Comparison of ENCODE assay signal across 22 cellular contexts in the genomic region with DNA sequence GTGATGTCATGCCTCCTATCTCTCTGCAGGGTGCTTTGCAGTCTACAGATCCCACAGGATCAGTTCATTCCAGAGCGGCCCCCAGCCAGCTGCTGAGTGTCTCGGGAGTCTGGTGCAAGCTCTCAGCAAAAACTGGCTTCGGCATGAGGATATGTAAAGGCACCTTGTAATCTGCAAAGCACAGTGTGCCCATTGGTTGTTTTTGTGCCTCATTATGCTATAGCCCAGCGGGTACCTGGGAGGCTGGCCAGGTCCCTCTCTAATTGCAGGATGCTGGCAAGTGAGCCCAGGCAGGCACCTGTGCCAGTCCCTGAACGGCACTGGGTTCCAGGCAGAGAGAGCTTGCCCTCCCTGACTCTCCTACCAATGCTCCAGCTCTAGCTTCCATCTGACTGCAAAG.
DNase-seq lines count a peak whose midpoint lies in the region; ATAC-seq and TF ChIP-seq lines count a peak whose summit lies in the region.
"Had no signal": no experiment of that assay in that cellular context is flagged by ENCODE, and none has a peak within 500 bp of the region (broad histone marks: within the 10 kb centered on the region; RNA-seq: fewer than 3 reads in every experiment).

No MANE protein-coding gene starts in this region.

- no peak overlapping the region for H3K9ac ChIP-seq in colonic mucosa (ENCODE audit: low read depth in 2 of 2, low read length in 2 of 2)
- H3K9ac ChIP-seq: parathyroid adenoma had no signal

- TF ChIP-seq CTCF in endothelial cell (IDR thresholded peaks at IDR 0.05; ENCODE audit: unreplicated experiment) (no peak), colonic mucosa (IDR thresholded peaks at IDR 0.05) (no peak)

- peaks cover 18% of the 10 kb centered on the region for H3K4me1 Mint-ChIP-seq in endothelial cell (ENCODE audit: unreplicated experiment)
- H3K4me1 Mint-ChIP-seq: activated CD4-positive, alpha-beta T cell treated with anti-CD3 and anti-CD28 coated beads, Interleukin-2, amount 10 ng/mL, durations not matched to agents 24 days and 14 days; memory B cell; T-cell had no signal

- no peaks in the 10 kb centered on the region for H3K36me3 Mint-ChIP-seq in endothelial cell (ENCODE audit: low read depth, unreplicated experiment)
- H3K36me3 Mint-ChIP-seq: CD8-positive, alpha-beta T cell; memory B cell; naive thymus-derived CD4-positive, alpha-beta T cell; T-cell had no signal

- peak overlapping the region; percentile 84 for H3K27ac ChIP-seq in layer of hippocampus (ENCODE audit: low read depth, low read length)
- H3K27ac ChIP-seq in colonic mucosa = no peak overlapping the region
- H3K27ac ChIP-seq: breast epithelium, gastrocnemius medialis, parathyroid adenoma had no signal

- peak; percentile 97 for DNase-seq in NCI-H1092 treated with DMSO at 0.1 percent for 48 hours (lab: John Stamatoyannopoulos, UW)
- peak; percentile 59 for DNase-seq in NCI-H2107 (lab: John Stamatoyannopoulos, UW)
- DNase-seq in NCI-H82 (lab: John Stamatoyannopoulos, UW) = peak; percentile 86
- no peak for DNase-seq in endothelial cell (ENCODE audit: low spot score)
- no peak for DNase-seq in colonic mucosa
- DNase-seq: activated CD4-positive, alpha-beta T cell treated with anti-CD3 and anti-CD28 coated beads, Interleukin-2, amount 10 ng/mL, durations not matched to agents 24 days and 14 days; CD8-positive, alpha-beta T cell; gastrocnemius medialis; naive thymus-derived CD4-positive, alpha-beta T cell; NCI-H187 treated with DMSO at 0.1 percent for 48 hours; SHP77; stimulated activated naive CD8-positive, alpha-beta T cell treated with anti-CD3 and anti-CD28 coated beads, Interleukin-15, Interleukin-2, amounts not matched to agents 100 U/mL and 50 U/mL, for 24 hours; T-cell; trophoblast cell had no signal

- no peaks in the 10 kb centered on the region for H3K4me1 ChIP-seq in colonic mucosa
- H3K4me1 ChIP-seq: breast epithelium, gastrocnemius medialis, parathyroid adenoma had no signal

- no peak for ATAC-seq in HG02981 (IDR thresholded peaks at IDR 0.05; ENCODE audit: unreplicated experiment)
- no peak for ATAC-seq in HG03342 (IDR thresholded peaks at IDR 0.05; ENCODE audit: unreplicated experiment)
- ATAC-seq: CD8-positive, alpha-beta T cell; esophagus mucosa; gastrocnemius medialis; naive thymus-derived CD4-positive, alpha-beta T cell; stimulated activated naive CD8-positive, alpha-beta T cell treated with anti-CD3 and anti-CD28 coated beads, Interleukin-15, Interleukin-2, amounts not matched to agents 100 U/mL and 50 U/mL, for 24 hours; T-cell had no signal

- H3K9me3 Mint-ChIP-seq in endothelial cell (ENCODE audit: unreplicated experiment) = no peaks in the 10 kb centered on the region
- H3K9me3 Mint-ChIP-seq: activated CD4-positive, alpha-beta T cell treated with anti-CD3 and anti-CD28 coated beads, Interleukin-2, amount 10 ng/mL, durations not matched to agents 24 days and 14 days; activated T-helper 2 cell treated with anti-CD3 and anti-CD28 coated beads, Interferon-gamma antibody, Interleukin-2, Interleukin-4, amounts not matched to agents 10 μg/mL and 5 μg/mL and 100 μg/mL, durations not matched to agents 14 hours and 24 hours and 36 hours; CD8-positive, alpha-beta T cell; naive thymus-derived CD4-positive, alpha-beta T cell; T-cell had no signal

- intact Hi-C loops in colonic mucosa (cut with DNase I) = no loop called here

- H3K27ac Mint-ChIP-seq in endothelial cell (ENCODE audit: unreplicated experiment) = no peak overlapping the region
- H3K27ac Mint-ChIP-seq: activated CD4-positive, alpha-beta T cell treated with anti-CD3 and anti-CD28 coated beads, Interleukin-2, amount 10 ng/mL, durations not matched to agents 24 days and 14 days; activated T-helper 2 cell treated with anti-CD3 and anti-CD28 coated beads, Interferon-gamma antibody, Interleukin-2, Interleukin-4, amounts not matched to agents 10 μg/mL and 5 μg/mL and 100 μg/mL, durations not matched to agents 14 hours and 24 hours and 36 hours; CD8-positive, alpha-beta T cell; memory B cell; naive thymus-derived CD4-positive, alpha-beta T cell; T-cell had no signal

- no peaks in the 10 kb centered on the region for H3K9me3 ChIP-seq in colonic mucosa
- H3K9me3 ChIP-seq: breast epithelium, gastrocnemius medialis had no signal

- no peaks in the 10 kb centered on the region for H3K27me3 ChIP-seq in layer of hippocampus (ENCODE audit: control insufficient read depth, insufficient read depth, low read length)
- H3K27me3 ChIP-seq in colonic mucosa = no peaks in the 10 kb centered on the region
- H3K27me3 ChIP-seq: breast epithelium had no signal

- no peak overlapping the region for H3K4me3 Mint-ChIP-seq in endothelial cell (ENCODE audit: unreplicated experiment)
- H3K4me3 Mint-ChIP-seq: activated CD4-positive, alpha-beta T cell treated with anti-CD3 and anti-CD28 coated beads, Interleukin-2, amount 10 ng/mL, durations not matched to agents 24 days and 14 days; CD8-positive, alpha-beta T cell; memory B cell; naive thymus-derived CD4-positive, alpha-beta T cell; T-cell had no signal

- H3K27me3 Mint-ChIP-seq in endothelial cell (ENCODE audit: unreplicated experiment) = peaks cover 5% of the 10 kb centered on the region
- H3K27me3 Mint-ChIP-seq: activated CD4-positive, alpha-beta T cell treated with anti-CD3 and anti-CD28 coated beads, Interleukin-2, amount 10 ng/mL, durations not matched to agents 24 days and 14 days had no signal

- H3K4me3 ChIP-seq in colonic mucosa = no peak overlapping the region
- H3K4me3 ChIP-seq: breast epithelium, gastrocnemius medialis had no signal

- H3K36me3 ChIP-seq in colonic mucosa = no peaks in the 10 kb centered on the region
- H3K36me3 ChIP-seq: breast epithelium, gastrocnemius medialis had no signal

Comparison
In these comparisons a context has a peak if more than half of its experiments do, and no peak if none do; other contexts are left out.
1. DNase-seq: peak in NCI-H1092 treated with DMSO at 0.1 percent for 48 hours (single experiment), NCI-H2107 (single experiment) and NCI-H82 (single experiment); none in endothelial cell (single experiment) and colonic mucosa (single experiment).